27 cellular contexts compared by ENCODE assay signal in the genomic region with DNA sequence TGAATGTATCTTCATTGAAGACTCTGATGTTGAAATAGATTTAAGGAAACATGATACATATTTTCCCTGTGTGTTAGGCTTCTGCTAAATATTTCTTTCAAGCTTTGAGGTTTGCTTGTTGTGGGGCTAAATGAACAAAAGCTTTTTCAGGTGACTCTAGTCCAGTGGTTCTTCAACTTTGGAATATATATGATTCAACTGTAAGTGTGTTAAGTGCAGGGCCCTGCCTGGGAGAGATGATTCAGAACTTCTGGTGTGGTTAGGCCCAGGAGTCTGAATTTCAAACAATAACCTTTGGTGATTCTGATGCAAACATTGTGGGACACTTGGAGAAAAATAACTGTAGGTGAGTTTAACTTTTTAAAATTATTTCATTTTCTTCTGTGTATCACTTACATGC.
DNase-seq lines count a peak whose midpoint lies in the region; FAIRE-seq and TF ChIP-seq lines count a peak whose summit lies in the region.
"Had no signal": no experiment of that assay in that cellular context is flagged by ENCODE, and none has a peak within 500 bp of the region (broad histone marks: within the 10 kb centered on the region; RNA-seq: fewer than 3 reads in every experiment).

No MANE protein-coding gene starts in this region.

- H3K9ac ChIP-seq in adipocyte (ENCODE audit: low read length) (no peak overlapping the region), smooth muscle cell (ENCODE audit: low read depth) (no peak overlapping the region)
- H3K9ac ChIP-seq: GM23248 had no signal

- peaks cover 13% of the 10 kb centered on the region for H3K27me3 Mint-ChIP-seq in mesothelial cell of epicardium (ENCODE audit: low read depth)
- H3K27me3 Mint-ChIP-seq: B cell had no signal

- no peaks in the 10 kb centered on the region for H3K36me3 Mint-ChIP-seq in mesothelial cell of epicardium
- H3K36me3 Mint-ChIP-seq: CD8-positive, alpha-beta T cell had no signal

- H3K4me1 Mint-ChIP-seq in mesothelial cell of epicardium = peaks cover 23% of the 10 kb centered on the region
- H3K4me1 Mint-ChIP-seq: B cell, H9 had no signal

- H3K4me3 ChIP-seq in adipocyte (ENCODE audit: low read length) (no peak overlapping the region), smooth muscle cell (no peak overlapping the region)
- H3K4me3 ChIP-seq: GM23248, MG63, SJSA1 had no signal

- no peak overlapping the region for H3K4me3 Mint-ChIP-seq in mesothelial cell of epicardium
- H3K4me3 Mint-ChIP-seq: B cell; CD8-positive, alpha-beta T cell; H9 had no signal

- H3K9me3 Mint-ChIP-seq in mesothelial cell of epicardium = no peaks in the 10 kb centered on the region
- H3K9me3 Mint-ChIP-seq: CD8-positive, alpha-beta T cell had no signal

- DNase-seq in HT1080 (ENCODE audit: low read depth) (peak; percentile 46), adipocyte (ENCODE audit: low read depth) (peak; percentile 11), iris pigment epithelial cell (ENCODE audit: low read depth) (peak; percentile 47), NCI-H187 treated with DMSO at 0.1 percent for 48 hours (lab: John Stamatoyannopoulos, UW) (no peak), smooth muscle cell (lab: John Stamatoyannopoulos, UW; ENCODE audit: unreplicated experiment) (no peak), GM12892 (ENCODE audit: insufficient read length) (no peak), mesothelial cell of epicardium (ENCODE audit: low spot score in 2 of 2, unreplicated experiment in 2 of 2) (no peak)
- DNase-seq: Caco-2; CD8-positive, alpha-beta T cell; EL; GF-D8; GM23248; H9; KBM-7; MG63; NCI-H1105 treated with DMSO at 0.1 percent for 48 hours; NCI-H146; NCI-H2029; NCI-H446 treated with DMSO at 0.1 percent for 48 hours; NCI-H526; NK-92 treated with Interleukin-12 subunit alpha and Interleukin-12 subunit beta, amount 100 ng/mL, for 24 hours; Right ventricle myocardium superior; RPMI8226 had no signal

- H3F3A ChIP-seq in smooth muscle cell (ENCODE audit: low read depth) = no peaks in the 10 kb centered on the region

- H4K20me1 ChIP-seq in smooth muscle cell (ENCODE audit: low read depth) = no peaks in the 10 kb centered on the region

- no peak overlapping the region for H3K4me2 ChIP-seq in smooth muscle cell

- no peak overlapping the region for H3K27ac ChIP-seq in smooth muscle cell (ENCODE audit: low read depth)
- H3K27ac ChIP-seq: C4-2B, GM23248, SJSA1 had no signal

- H3K27me3 ChIP-seq in adipocyte (replicated peaks; ENCODE audit: control insufficient read depth, insufficient read depth, low read length) (no peaks in the 10 kb centered on the region), smooth muscle cell (ENCODE audit: low read depth) (no peaks in the 10 kb centered on the region)
- H3K27me3 ChIP-seq: SJSA1 had no signal

- no peaks in the 10 kb centered on the region for H3K9me3 ChIP-seq in adipocyte (ENCODE audit: control insufficient read depth, low read length)
- no peaks in the 10 kb centered on the region for H3K9me3 ChIP-seq in smooth muscle cell (replicated peaks; ENCODE audit: low read depth)
- H3K9me3 ChIP-seq: Caco-2, MG63, SJSA1 had no signal

- H3K4me1 ChIP-seq in adipocyte (ENCODE audit: control insufficient read depth, insufficient read depth, low read length) (no peaks in the 10 kb centered on the region), smooth muscle cell (ENCODE audit: low read depth) (no peaks in the 10 kb centered on the region)
- H3K4me1 ChIP-seq: Caco-2, SJSA1 had no signal

- no peak for TF ChIP-seq CTCF in smooth muscle cell (IDR thresholded peaks at IDR 0.05; ENCODE audit: borderline replicate concordance, insufficient read depth, poor library complexity, severe bottlenecking)
- no peak for TF ChIP-seq CTCF in mesothelial cell of epicardium (IDR thresholded peaks at IDR 0.05; ENCODE audit: unreplicated experiment)

- FAIRE-seq in GM12892 (lab: Jason Lieb, UNC) = no peak
- FAIRE-seq: HTR-8/SVneo had no signal

- H2AFZ ChIP-seq in smooth muscle cell (ENCODE audit: low read depth) = no peak overlapping the region
- H2AFZ ChIP-seq: GM23248 had no signal

- no peak overlapping the region for H3K27ac Mint-ChIP-seq in mesothelial cell of epicardium
- H3K27ac Mint-ChIP-seq: B cell; CD8-positive, alpha-beta T cell had no signal

- H3K36me3 ChIP-seq in adipocyte (ENCODE audit: control insufficient read depth, insufficient read depth, low read length, severe bottlenecking) (no peaks in the 10 kb centered on the region), smooth muscle cell (ENCODE audit: low read depth) (no peaks in the 10 kb centered on the region)
- H3K36me3 ChIP-seq: MG63, SJSA1 had no signal

- no peaks in the 10 kb centered on the region for H3K79me2 ChIP-seq in smooth muscle cell (ENCODE audit: low read depth)

- no peak for TF ChIP-seq POLR2A in GM12892 (IDR thresholded peaks at IDR 0.05; ENCODE audit: low read depth, low read length)

Comparison
In these comparisons a context has a peak if more than half of its experiments do, and no peak if none do; other contexts are left out.
1. DNase-seq: peak in HT1080 (single experiment), adipocyte (single experiment) and iris pigment epithelial cell (single experiment); none in NCI-H187 treated with DMSO at 0.1 percent for 48 hours (single experiment), smooth muscle cell (single experiment), GM12892 (single experiment) and mesothelial cell of epicardium (0 of 2).